ENCODE assay signal across 23 cellular contexts in genomic region chr3:194910414-194910979, GRCh38.
A peak's percentile ranks its signal among the peaks of the same experiment; 100 is the strongest.
DNase-seq lines count a peak whose midpoint lies in the region; ATAC-seq, FAIRE-seq and TF ChIP-seq lines count a peak whose summit lies in the region.
"Had no signal": no experiment of that assay in that cellular context is flagged by ENCODE, and none has a peak within 500 bp of the region (broad histone marks: within the 10 kb centered on the region; RNA-seq: fewer than 3 reads in every experiment).

No MANE protein-coding gene starts in this region.

- peaks cover 7 to 30% of the 10 kb centered on the region in 2 donors for H3K27me3 Mint-ChIP-seq in CD8-positive, alpha-beta memory T cell
- peaks cover 14% of the 10 kb centered on the region for H3K27me3 Mint-ChIP-seq in activated naive CD4-positive, alpha-beta T cell treated with anti-CD3 and anti-CD28 coated beads, Interleukin-2, amount 10 ng/mL, durations not matched to agents 7 days and 5 days

- no peak overlapping the region for H3K27ac Mint-ChIP-seq in CD8-positive, alpha-beta memory T cell
- no peak overlapping the region for H3K27ac Mint-ChIP-seq in activated naive CD4-positive, alpha-beta T cell treated with anti-CD3 and anti-CD28 coated beads, Interleukin-2, amount 10 ng/mL, durations not matched to agents 7 days and 5 days
- H3K27ac Mint-ChIP-seq: CD4-positive, CD25-positive, alpha-beta regulatory T cell; H9; T-cell had no signal

- ATAC-seq in K562, result no peak
- ATAC-seq: Panc1, Right ventricle myocardium inferior, T-cell had no signal

- peaks cover 34% of the 10 kb centered on the region for H3K4me1 ChIP-seq in BLaER1
- no peaks in the 10 kb centered on the region for H3K4me1 ChIP-seq in K562 (replicated peaks in 1 of 2; ENCODE audit: control insufficient read depth in 2 of 2, insufficient read depth in 2 of 2, low read length in 2 of 2)
- no peaks in the 10 kb centered on the region for H3K4me1 ChIP-seq in CD8-positive, alpha-beta memory T cell (ENCODE audit: insufficient read depth, low read length)

- H3K9ac ChIP-seq in BLaER1 (no peak overlapping the region), K562 (ENCODE audit: insufficient read depth in 1 of 2, low read depth in 2 of 2, low read length in 2 of 2) (no peak overlapping the region)
- H3K9ac ChIP-seq: SK-N-SH had no signal

- no peaks in the 10 kb centered on the region for H3K79me2 ChIP-seq in K562 (ENCODE audit: control insufficient read depth, insufficient read depth, low read length)

- H3K36me3 ChIP-seq in BLaER1, result no peaks in the 10 kb centered on the region
- no peaks in the 10 kb centered on the region for H3K36me3 ChIP-seq in K562 (ENCODE audit: control insufficient read depth, insufficient read depth, low read length)
- H3K36me3 ChIP-seq in CD8-positive, alpha-beta memory T cell (ENCODE audit: insufficient read depth, low read length), result no peaks in the 10 kb centered on the region

- H3K36me3 Mint-ChIP-seq in CD8-positive, alpha-beta memory T cell, result no peaks in the 10 kb centered on the region
- no peaks in the 10 kb centered on the region for H3K36me3 Mint-ChIP-seq in activated naive CD4-positive, alpha-beta T cell treated with anti-CD3 and anti-CD28 coated beads, Interleukin-2, amount 10 ng/mL, durations not matched to agents 7 days and 5 days
- H3K36me3 Mint-ChIP-seq: CD4-positive, CD25-positive, alpha-beta regulatory T cell; T-cell had no signal

- no peaks in the 10 kb centered on the region for H3K27me3 ChIP-seq in BLaER1
- H3K27me3 ChIP-seq in K562 (ENCODE audit: control insufficient read depth in 2 of 2, insufficient read depth in 2 of 2, low read length in 2 of 2), result peaks cover 4 to 40% of the 10 kb centered on the region in 2 experiments; a peak in 3 of 5 replicates
- H3K27me3 ChIP-seq in CD8-positive, alpha-beta memory T cell (ENCODE audit: insufficient read depth, low read length, poor library complexity, severe bottlenecking), result no peaks in the 10 kb centered on the region

- H3K27ac ChIP-seq in BLaER1 (no peak overlapping the region), K562 (ENCODE audit: extremely low read depth, low read depth, low read length) (no peak overlapping the region)
- no peak overlapping the region for H3K27ac ChIP-seq in CD8-positive, alpha-beta memory T cell (ENCODE audit: low read depth, low read length)

- peaks cover 0 to 3% (median 2%) of the 10 kb centered on the region in 3 donors for H3K4me1 Mint-ChIP-seq in CD8-positive, alpha-beta memory T cell
- peaks cover 3% of the 10 kb centered on the region for H3K4me1 Mint-ChIP-seq in activated naive CD4-positive, alpha-beta T cell treated with anti-CD3 and anti-CD28 coated beads, Interleukin-2, amount 10 ng/mL, durations not matched to agents 7 days and 5 days
- H3K4me1 Mint-ChIP-seq: CD4-positive, CD25-positive, alpha-beta regulatory T cell; H9 had no signal

- no peak for TF ChIP-seq CTCF in K562 (IDR thresholded peaks at IDR 0.05 in 2 of 3, conservative IDR thresholded peaks at IDR 0.05 in 1 of 3; ENCODE audit: insufficient read depth in 2 of 3, low read depth in 1 of 3, low read length in 3 of 3)

- no TSS peak for BruUV-seq in K562 (replicated peaks; lab: Mats Ljungman, UMichigan)

- no peaks in the 10 kb centered on the region for H3K9me3 ChIP-seq in BLaER1
- no peaks in the 10 kb centered on the region for H3K9me3 ChIP-seq in K562 (replicated peaks; ENCODE audit: control insufficient read depth, insufficient read depth, low read depth, low read length)
- no peaks in the 10 kb centered on the region for H3K9me3 ChIP-seq in CD8-positive, alpha-beta memory T cell (ENCODE audit: low read length)
- H3K9me3 ChIP-seq: SK-N-SH had no signal

- no peaks in the 10 kb centered on the region for H3K9me3 Mint-ChIP-seq in CD8-positive, alpha-beta memory T cell
- H3K9me3 Mint-ChIP-seq in activated naive CD4-positive, alpha-beta T cell treated with anti-CD3 and anti-CD28 coated beads, Interleukin-2, amount 10 ng/mL, durations not matched to agents 7 days and 5 days, result no peaks in the 10 kb centered on the region
- H3K9me3 Mint-ChIP-seq: T-cell had no signal

- H3K4me3 ChIP-seq in BLaER1 (no peak overlapping the region), K562 (no peak overlapping the region)
- no peak overlapping the region for H3K4me3 ChIP-seq in CD8-positive, alpha-beta memory T cell (ENCODE audit: low read length)

- H2AFZ ChIP-seq in K562 (ENCODE audit: low read depth, low read length), result no peak overlapping the region

- no peak for TF ChIP-seq EP300 in K562 (IDR thresholded peaks at IDR 0.05; ENCODE audit: low read length)

- FAIRE-seq in GM12891 (lab: Jason Lieb, UNC) (no peak), K562 (lab: Jason Lieb, UNC) (no peak)

- no peaks in the 10 kb centered on the region for H3K9me1 ChIP-seq in K562 (ENCODE audit: control insufficient read depth, insufficient read depth, low read length)

- no peak for TF ChIP-seq POLR2A in GM12891 (IDR thresholded peaks at IDR 0.05; ENCODE audit: low read depth, low read length)
- TF ChIP-seq POLR2A in K562 (conservative IDR thresholded peaks at IDR 0.05), result no peak

- CTCF ChIA-PET in K562 (lab: Yijun Ruan, JAX; ENCODE audit: low intra/inter-chr PET ratio), result no interaction called here
- CTCF ChIA-PET in CD8-positive, alpha-beta memory T cell (lab: Charles Lee), result no interaction called here
- CTCF ChIA-PET in activated naive CD4-positive, alpha-beta T cell treated with anti-CD3 and anti-CD28 coated beads, Interleukin-2, amount 10 ng/mL, durations not matched to agents 7 days and 5 days (lab: Charles Lee), result no interaction called here

- no peak for TF ChIP-seq RAD21 in K562 (CRISPR knock-in tag; conservative IDR thresholded peaks at IDR 0.05 in 1 of 2, IDR thresholded peaks at IDR 0.05 in 1 of 2)

- in situ Hi-C loops in K562 (cut with MboI), result no loop called here

- DNase-seq in GM12891 (ENCODE audit: insufficient read length, low spot score), result no peak
- peak; percentile 47 to 78 for DNase-seq in NCI-H446 (lab: John Stamatoyannopoulos, UW)
- no peak for DNase-seq in K562 (ENCODE audit: extremely low read depth in 1 of 4, low spot score in 3 of 4)
- DNase-seq in AG08395 (ENCODE audit: low spot score), result no peak
- no peak for DNase-seq in CD8-positive, alpha-beta memory T cell
- DNase-seq in activated naive CD4-positive, alpha-beta T cell treated with anti-CD3 and anti-CD28 coated beads, Interleukin-2, amount 10 ng/mL, durations not matched to agents 7 days and 5 days, result no peak
- DNase-seq in NCI-H1105 treated with DMSO at 0.1 percent for 48 hours (lab: John Stamatoyannopoulos, UW), result no peak
- DNase-seq: AML-193; Calu3; CD4-positive, CD25-positive, alpha-beta regulatory T cell; DMS79; H9; IMR-90; NCI-H1436 treated with DMSO at 0.1 percent for 48 hours; NCI-H2107; NCI-H345; NCI-H69; NK-92 treated with Interleukin-12 subunit alpha and Interleukin-12 subunit beta, amount 100 ng/mL, for 24 hours; SK-N-SH; T-cell had no signal

- no peak overlapping the region for H3K4me3 Mint-ChIP-seq in CD8-positive, alpha-beta memory T cell
- H3K4me3 Mint-ChIP-seq in activated naive CD4-positive, alpha-beta T cell treated with anti-CD3 and anti-CD28 coated beads, Interleukin-2, amount 10 ng/mL, durations not matched to agents 7 days and 5 days, result no peak overlapping the region
- H3K4me3 Mint-ChIP-seq: CD4-positive, CD25-positive, alpha-beta regulatory T cell; H9; T-cell had no signal

- intact Hi-C loops in K562 (cut with micrococcal nuclease), result no loop called here

- H4K20me1 ChIP-seq in BLaER1, result no peaks in the 10 kb centered on the region
- H4K20me1 ChIP-seq in K562 (replicated peaks; ENCODE audit: control insufficient read depth, insufficient read depth, low read length), result no peaks in the 10 kb centered on the region

- POLR2A ChIA-PET in K562 (lab: Yijun Ruan, JAX), result interaction anchor here (1.4 kb wide), 1 partner anchor 10 kb away, joined by 4 read pairs; no protein-coding TSS in a partner anchor
- POLR2A ChIA-PET in CD8-positive, alpha-beta memory T cell (lab: Charles Lee), result no interaction called here

- under 1% methylated on average over 7 of the region's 7 CpGs for WGBS in K562 (ENCODE audit: insufficient coverage, low coverage, missing lambda C conversion rate)

- peak overlapping the region; percentile 32; the same call in 1 of the 2 replicates for H3K4me2 ChIP-seq in BLaER1
- H3K4me2 ChIP-seq in K562 (ENCODE audit: insufficient read depth, low read length), result no peak overlapping the region
- H3K4me2 ChIP-seq: SK-N-SH had no signal

TF ChIP-seq in GM12891, 5 proteins besides CTCF, POLR2A, EP300 and RAD21:
- TF ChIP-seq POU2F2 (IDR thresholded peaks at IDR 0.05; ENCODE audit: low read depth, low read length), result no peak
- TF ChIP-seq POLR2AphosphoS5 (IDR thresholded peaks at IDR 0.05; ENCODE audit: low read depth, low read length), result no peak
- TF ChIP-seq SPI1 (IDR thresholded peaks at IDR 0.05; ENCODE audit: low read depth, low read length), result peak; percentile 68
- no peak for TF ChIP-seq PAX5 (IDR thresholded peaks at IDR 0.05; ENCODE audit: insufficient read depth, low read length, severe bottlenecking)
- no peak for TF ChIP-seq TAF1 (IDR thresholded peaks at IDR 0.05; ENCODE audit: low read depth, low read length)

TF ChIP-seq in K562, 482 proteins besides CTCF, POLR2A, EP300 and RAD21:
- TF ChIP-seq TEAD4 (IDR thresholded peaks at IDR 0.05; ENCODE audit: low read length) (peak; percentile 26; the same call in 1 of the 2 replicates), TEAD4 (CRISPR knock-in tag; IDR thresholded peaks at IDR 0.05; ENCODE audit: borderline replicate concordance) (no peak), CBFA2T2 (conservative IDR thresholded peaks at IDR 0.05) (peak; percentile 47), ZNF707 (CRISPR knock-in tag; conservative IDR thresholded peaks at IDR 0.05) (0 out of 2 replicates have a peak, but pooled peaks have one; percentile 21), KDM1A (IDR thresholded peaks at IDR 0.05) (peak; percentile 63 to 65; a peak in 3 of 4 replicates), MYC (IDR thresholded peaks at IDR 0.05; ENCODE audit: low read depth, low read length) (no peak), MYC (CRISPR knock-in tag; IDR thresholded peaks at IDR 0.05; ENCODE audit: borderline replicate concordance, low read depth) (no peak), RCOR1 (IDR thresholded peaks at IDR 0.05; ENCODE audit: borderline replicate concordance in 1 of 2, low read depth in 2 of 2, low read length in 2 of 2) (peak in 1 of 2 experiments; percentile 38; a peak in 1 of 4 replicates), CBFA2T3 (IDR thresholded peaks at IDR 0.05) (peak; percentile 71), SAP30 (IDR thresholded peaks at IDR 0.05; ENCODE audit: borderline replicate concordance, insufficient read depth, low read depth, low read length, poor library complexity, severe bottlenecking) (no peak), TAL1 (IDR thresholded peaks at IDR 0.05) (peak; percentile 55), ARID1B (IDR thresholded peaks at IDR 0.05) (0 out of 2 replicates have a peak, but pooled peaks have one; percentile 12), KDM4B (IDR thresholded peaks at IDR 0.05; ENCODE audit: borderline replicate concordance in 2 of 2, low read depth in 1 of 2) (no peak), U2AF2 (optimal IDR thresholded peaks at IDR 0.05; ENCODE audit: low read depth, low read length) (no peak), ZSCAN29 (IDR thresholded peaks at IDR 0.05) (no peak)

Comparison
In these comparisons a context has a peak if more than half of its experiments do, and no peak if none do; other contexts are left out.
1. DNase-seq: peak in NCI-H446 (2 of 2); none in GM12891 (single experiment), K562 (0 of 4), AG08395 (single experiment), CD8-positive, alpha-beta memory T cell (0 of 5), activated naive CD4-positive, alpha-beta T cell treated with anti-CD3 and anti-CD28 coated beads, Interleukin-2, amount 10 ng/mL, durations not matched to agents 7 days and 5 days (single experiment) and NCI-H1105 treated with DMSO at 0.1 percent for 48 hours (single experiment).